Comparison of ENCODE assay signal across 8 cellular contexts in the genomic region with DNA sequence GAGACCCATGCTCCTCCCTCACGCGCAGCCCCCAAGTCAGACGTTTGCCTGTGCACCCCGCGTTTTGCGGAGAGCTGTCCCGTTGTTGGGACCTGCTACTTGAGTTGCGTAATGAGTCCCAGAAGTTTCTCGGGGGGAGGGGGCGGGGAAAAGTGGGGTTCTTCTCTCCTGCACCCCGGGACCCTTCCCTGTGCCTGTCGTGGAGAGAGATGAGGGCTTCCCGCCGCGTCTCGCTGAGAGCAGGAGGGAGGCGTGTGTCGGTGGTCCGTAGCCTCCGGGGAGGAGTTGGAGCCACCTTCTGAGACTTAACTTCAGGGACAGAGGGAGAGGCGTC. TPM values are rescaled to one million over a fixed set of nuclear protein-coding genes. Genes with fewer than 3 reads are reported as not detected.
DNase-seq lines count a peak whose midpoint lies in the region; TF ChIP-seq lines count a peak whose summit lies in the region.

No MANE protein-coding gene starts in this region.

- H3K27me3 ChIP-seq in ACC112 (ENCODE audit: insufficient read depth, low read length) (no peaks in the 10 kb centered on the region), WERI-Rb-1 (ENCODE audit: insufficient read depth, low read depth, severe bottlenecking) (no peaks in the 10 kb centered on the region), esophagus squamous epithelium (no peaks in the 10 kb centered on the region)

- peak overlapping the region; percentile 86 for H3K4me3 Mint-ChIP-seq in nephron progenitor cell

- peaks cover 55% of the 10 kb centered on the region for H3K79me2 ChIP-seq in ACC112 (ENCODE audit: control insufficient read depth, insufficient read depth, low read length, unreplicated experiment)

- H3K27me3 Mint-ChIP-seq in nephron progenitor cell (ENCODE audit: low read depth, poor library complexity): peaks cover 10% of the 10 kb centered on the region

- H3K9me3 Mint-ChIP-seq in nephron progenitor cell: no peaks in the 10 kb centered on the region

- H2AFZ ChIP-seq in ACC112 (ENCODE audit: low read length, unreplicated experiment): peak overlapping the region; percentile 68

- peaks cover 54% of the 10 kb centered on the region for H3K4me1 Mint-ChIP-seq in nephron progenitor cell

- H3K27ac Mint-ChIP-seq in nephron progenitor cell: peak overlapping the region; percentile 80

- H3K36me3 ChIP-seq in ACC112 (ENCODE audit: insufficient read depth, low read length) (no peaks in the 10 kb centered on the region), WERI-Rb-1 (no peaks in the 10 kb centered on the region), esophagus squamous epithelium (peaks cover 0 to 14% (median 0%) of the 10 kb centered on the region in 3 donors)

- TF ChIP-seq CTCF in HFF-Myc (IDR thresholded peaks at IDR 0.05; ENCODE audit: low read depth, low read length, missing control alignments) (no peak), WERI-Rb-1 (IDR thresholded peaks at IDR 0.05; ENCODE audit: low read depth, low read length) (no peak), esophagus squamous epithelium (IDR thresholded peaks at IDR 0.05) (no peak), nephron progenitor cell (IDR thresholded peaks at IDR 0.05) (no peak)

- DNase-seq in HFF-Myc (ENCODE audit: extremely low read depth, low read depth) (no peak), WERI-Rb-1 (no peak), esophagus squamous epithelium (lab: John Stamatoyannopoulos, UW) (peak; percentile 15), nephron progenitor cell (no peak), NCI-H82 (lab: John Stamatoyannopoulos, UW) (no peak), NCI-H2029 (lab: John Stamatoyannopoulos, UW) (no peak)
- no peak for DNase-seq in activated CD8-positive, alpha-beta memory T cell treated with anti-CD3 and anti-CD28 coated beads, Interleukin-2, amount 50 U/mL, for 48 hours

- peaks cover 6% of the 10 kb centered on the region for H3K36me3 Mint-ChIP-seq in nephron progenitor cell (ENCODE audit: low read depth)

- peak overlapping the region; percentile 85 for H3K27ac ChIP-seq in ACC112 (ENCODE audit: low read depth, low read length)
- H3K27ac ChIP-seq in WERI-Rb-1: peak overlapping the region; percentile 82
- peak overlapping the region; percentile 97 to 99 (median 98) for H3K27ac ChIP-seq in esophagus squamous epithelium

- intact Hi-C loops in esophagus squamous epithelium (cut with DNase I): loop anchor here (2.0 kb wide), 1 partner anchor 71 kb away; no protein-coding TSS in a partner anchor

- peak overlapping the region; percentile 88 for H3K4me3 ChIP-seq in ACC112 (ENCODE audit: low read depth, low read length)
- H3K4me3 ChIP-seq in HFF-Myc (replicated peaks; ENCODE audit: low read depth, low read length): peak overlapping the region; percentile 67
- H3K4me3 ChIP-seq in WERI-Rb-1 (ENCODE audit: low read depth, low read length): peak overlapping the region; percentile 89
- peak overlapping the region; percentile 81 to 98 (median 90) for H3K4me3 ChIP-seq in esophagus squamous epithelium

- H3K9me3 ChIP-seq in WERI-Rb-1 (ENCODE audit: severe bottlenecking): no peaks in the 10 kb centered on the region
- no peaks in the 10 kb centered on the region for H3K9me3 ChIP-seq in esophagus squamous epithelium

- no peak for TF ChIP-seq POLR2A in esophagus squamous epithelium (IDR thresholded peaks at IDR 0.05)

- 0% methylated on average over 1 to 11 of the region's 21 CpGs for WGBS in esophagus squamous epithelium, 2 donors

- H3K4me1 ChIP-seq in ACC112 (ENCODE audit: control insufficient read depth, insufficient read depth, low read length, unreplicated experiment): peaks cover 37% of the 10 kb centered on the region
- H3K4me1 ChIP-seq in esophagus squamous epithelium: peaks cover 29 to 55% (median 33%) of the 10 kb centered on the region in 3 donors

RNA-seq across cellular contexts. Expression of gene AFF1, which starts 0.7 kb away (rescaled TPM):
- total RNA-seq in esophagus squamous epithelium: 10 to 100 TPM; 22.9 to 47.1 (median 34.0) TPM

RNA-seq across cellular contexts. Expression of gene C4orf36, which starts 43.2 kb away (rescaled TPM):
- 1 to 10 TPM; 1.3 to 5.0 (median 2.7) TPM for total RNA-seq in esophagus squamous epithelium
